ENCODE assay signal across 1 cellular context in the genomic region with DNA sequence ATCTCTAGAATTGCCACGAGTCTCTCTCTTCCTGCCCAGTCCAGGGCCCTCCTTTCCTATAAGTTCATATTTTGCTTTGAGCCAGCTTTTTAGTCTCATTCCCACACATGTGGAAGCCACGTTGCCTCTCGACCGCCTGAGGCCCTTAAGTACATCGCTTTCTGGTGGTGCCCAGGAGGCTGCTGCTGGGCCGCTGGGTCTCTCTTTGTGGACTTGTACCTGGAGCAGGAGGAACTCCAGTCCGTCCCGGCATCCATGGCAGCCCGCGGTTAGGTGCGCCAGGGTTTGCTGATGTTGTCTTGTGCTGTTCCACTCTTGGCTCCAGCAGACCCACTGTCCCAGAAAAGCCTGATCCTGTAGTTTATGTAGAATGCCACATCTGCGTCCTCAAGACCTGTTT.
TF ChIP-seq lines count a peak whose summit lies in the region.

No MANE protein-coding gene starts in this region.

TF ChIP-seq in HCT116, 20 proteins besides CTCF, POLR2A, EP300 and RAD21:
- no peak for TF ChIP-seq YY1 (IDR thresholded peaks at IDR 0.05; ENCODE audit: extremely low read depth, insufficient replicate concordance, low read depth, low read length)
- TF ChIP-seq, protein P1, sequence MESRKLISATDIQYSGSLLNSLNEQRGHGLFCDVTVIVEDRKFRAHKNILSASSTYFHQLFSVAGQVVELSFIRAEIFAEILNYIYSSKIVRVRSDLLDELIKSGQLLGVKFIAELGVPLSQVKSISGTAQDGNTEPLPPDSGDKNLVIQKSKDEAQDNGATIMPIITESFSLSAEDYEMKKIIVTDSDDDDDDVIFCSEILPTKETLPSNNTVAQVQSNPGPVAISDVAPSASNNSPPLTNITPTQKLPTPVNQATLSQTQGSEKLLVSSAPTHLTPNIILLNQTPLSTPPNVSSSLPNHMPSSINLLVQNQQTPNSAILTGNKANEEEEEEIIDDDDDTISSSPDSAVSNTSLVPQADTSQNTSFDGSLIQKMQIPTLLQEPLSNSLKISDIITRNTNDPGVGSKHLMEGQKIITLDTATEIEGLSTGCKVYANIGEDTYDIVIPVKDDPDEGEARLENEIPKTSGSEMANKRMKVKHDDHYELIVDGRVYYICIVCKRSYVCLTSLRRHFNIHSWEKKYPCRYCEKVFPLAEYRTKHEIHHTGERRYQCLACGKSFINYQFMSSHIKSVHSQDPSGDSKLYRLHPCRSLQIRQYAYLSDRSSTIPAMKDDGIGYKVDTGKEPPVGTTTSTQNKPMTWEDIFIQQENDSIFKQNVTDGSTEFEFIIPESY (IDR thresholded peaks at IDR 0.05; ENCODE audit: extremely low read depth, insufficient replicate concordance, low read length) = no peak
- no peak for TF ChIP-seq EZH2 (IDR thresholded peaks at IDR 0.05)
- TF ChIP-seq SRF (IDR thresholded peaks at IDR 0.05; ENCODE audit: low read depth) = no peak
- no peak for TF ChIP-seq JUND (IDR thresholded peaks at IDR 0.05)
- TF ChIP-seq SIN3A (IDR thresholded peaks at IDR 0.05; ENCODE audit: low read depth) = no peak
- TF ChIP-seq ZFX (IDR thresholded peaks at IDR 0.05) = no peak
- no peak for TF ChIP-seq TCF7L2 (IDR thresholded peaks at IDR 0.05; ENCODE audit: borderline replicate concordance, extremely low read depth, insufficient read depth, insufficient read length)
- no peak for TF ChIP-seq SP1 (IDR thresholded peaks at IDR 0.05; ENCODE audit: low read depth)
- TF ChIP-seq EZH2phosphoT487 (IDR thresholded peaks at IDR 0.05; ENCODE audit: borderline replicate concordance) = no peak
- TF ChIP-seq CBX3 (IDR thresholded peaks at IDR 0.05; ENCODE audit: low read depth) = no peak
